In the genomic region with DNA sequence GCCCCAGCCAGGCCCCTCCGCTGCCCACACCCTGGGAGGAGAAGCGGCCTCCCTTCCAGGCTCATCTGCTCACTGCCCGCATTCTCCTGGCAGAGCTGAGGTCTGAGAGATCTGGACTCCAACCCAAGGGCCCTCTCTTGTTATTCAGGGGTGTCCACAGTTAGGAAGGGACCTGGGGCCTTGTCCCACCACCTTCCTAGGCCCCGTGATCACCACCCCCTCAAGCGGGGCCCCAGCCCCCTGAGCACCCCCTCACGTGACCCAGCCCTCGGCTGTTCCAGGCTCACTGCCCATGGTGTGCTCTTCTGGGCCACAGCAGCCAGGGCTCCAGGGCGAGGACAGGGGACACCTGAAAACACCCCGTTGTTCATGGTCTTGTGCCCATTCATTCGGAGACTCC, we compare ENCODE assay signal across 17 cellular contexts. TPM values are rescaled to one million over a fixed set of nuclear protein-coding genes. Genes with fewer than 3 reads are reported as not detected.
DNase-seq lines count a peak whose midpoint lies in the region; ATAC-seq, FAIRE-seq and TF ChIP-seq lines count a peak whose summit lies in the region.
"Had no signal": no experiment of that assay in that cellular context is flagged by ENCODE, and none has a peak within 500 bp of the region (broad histone marks: within the 10 kb centered on the region; RNA-seq: fewer than 3 reads in every experiment).

No MANE protein-coding gene starts in this region.

- H2BK120ac ChIP-seq in mesenchymal stem cell (ENCODE audit: low read depth, low read length): no peak overlapping the region

- TF ChIP-seq CTCF in breast epithelium (IDR thresholded peaks at IDR 0.05) (no peak), mammary epithelial cell (conservative IDR thresholded peaks at IDR 0.05 in 1 of 2, IDR thresholded peaks at IDR 0.05 in 1 of 2; ENCODE audit: extremely low read depth in 1 of 2, insufficient read depth in 1 of 2, low read depth in 1 of 2, low read length in 2 of 2) (no peak), VCaP (conservative IDR thresholded peaks at IDR 0.05) (no peak), tibial artery (IDR thresholded peaks at IDR 0.05) (no peak), foreskin fibroblast (IDR thresholded peaks at IDR 0.05; ENCODE audit: low read depth, low read length) (no peak)

- H4K91ac ChIP-seq in mesenchymal stem cell (ENCODE audit: low read length): peak overlapping the region; percentile 74

- no peak for TF ChIP-seq POLR2A in breast epithelium (IDR thresholded peaks at IDR 0.05)

- no peaks in the 10 kb centered on the region for H3K79me1 ChIP-seq in mesenchymal stem cell (replicated peaks; ENCODE audit: low read length, poor library complexity, severe bottlenecking)

- intact Hi-C loops in breast epithelium (cut with DNase I; ENCODE audit: low total_unique reads) (loop anchor here (10.0 kb wide), 1 partner anchor 585 kb away; no protein-coding TSS in a partner anchor), mammary epithelial cell (cut with micrococcal nuclease) (no loop called here), tibial artery (cut with DNase I; ENCODE audit: low total_unique reads) (no loop called here)

- H3K9me3 ChIP-seq in breast epithelium (no peaks in the 10 kb centered on the region), mammary epithelial cell (replicated peaks; ENCODE audit: insufficient read depth, low read length) (no peaks in the 10 kb centered on the region), mesenchymal stem cell (ENCODE audit: control insufficient read depth, low read length) (no peaks in the 10 kb centered on the region), tibial artery (no peaks in the 10 kb centered on the region)
- H3K9me3 ChIP-seq: ovary had no signal

- H3K4me1 ChIP-seq in breast epithelium: peaks cover 6 to 7% of the 10 kb centered on the region in 2 donors
- no peaks in the 10 kb centered on the region for H3K4me1 ChIP-seq in mammary epithelial cell (ENCODE audit: insufficient read depth, low read length)
- H3K4me1 ChIP-seq in mesenchymal stem cell (ENCODE audit: control insufficient read depth, insufficient read depth, low read depth, low read length): peaks cover 3% of the 10 kb centered on the region
- peaks cover 0 to 97% (median 80%) of the 10 kb centered on the region in 4 donors for H3K4me1 ChIP-seq in tibial artery

- H3K4me3 ChIP-seq in breast epithelium (no peak overlapping the region), mammary epithelial cell (replicated peaks in 1 of 3; ENCODE audit: insufficient read depth in 1 of 3, low read depth in 2 of 3, low read length in 3 of 3) (no peak overlapping the region), mesenchymal stem cell (ENCODE audit: insufficient read depth in 1 of 2, low read depth in 1 of 2, low read length in 2 of 2) (no peak overlapping the region), tibial artery (no peak overlapping the region), foreskin fibroblast (ENCODE audit: low read depth in 1 of 2, low read length in 2 of 2) (no peak overlapping the region)
- H3K4me3 ChIP-seq: ovary had no signal

- H3K27me3 ChIP-seq in breast epithelium (no peaks in the 10 kb centered on the region), mammary epithelial cell (ENCODE audit: insufficient read depth, low read length) (no peaks in the 10 kb centered on the region), mesenchymal stem cell (ENCODE audit: control insufficient read depth in 1 of 2, insufficient read depth in 1 of 2, low read length in 2 of 2) (peaks cover 0 to 15% of the 10 kb centered on the region in 2 experiments), tibial artery (no peaks in the 10 kb centered on the region)
- H3K27me3 ChIP-seq: ovary had no signal

- ATAC-seq in GM18517 (IDR thresholded peaks at IDR 0.05; ENCODE audit: unreplicated experiment): no peak
- ATAC-seq: CD8-positive, alpha-beta T cell had no signal

- no peaks in the 10 kb centered on the region for H4K20me1 ChIP-seq in mammary epithelial cell (ENCODE audit: insufficient read depth, low read length)

- WGBS in mammary epithelial cell (ENCODE audit: low coverage, missing lambda C conversion rate): 94% methylated on average over 3 of the region's 10 CpGs
- 90% methylated on average over 10 of the region's 10 CpGs for WGBS in mesenchymal stem cell

- no peak overlapping the region for H3K23ac ChIP-seq in mesenchymal stem cell (ENCODE audit: low read length in 2 of 2)

- BruUV-seq in mammary epithelial cell (replicated peaks; lab: Mats Ljungman, UMichigan): no TSS peak

- DNase-seq in breast epithelium (ENCODE audit: low spot score in 2 of 2) (no peak), mammary epithelial cell (no peak), mesenchymal stem cell (no peak), tibial artery (no peak), foreskin fibroblast (no peak), frontal cortex (ENCODE audit: low spot score in 2 of 2) (no peak)
- DNase-seq: activated B cell treated with CpG ODN at 0.5 μM for 24 hours; activated effector memory CD4-positive, alpha-beta T cell treated with Interleukin-2 at 50 U/mL for 16 hours; CD8-positive, alpha-beta T cell; effector memory CD4-positive, alpha-beta T cell; NCI-H446; NK-92 treated with Interleukin-12 subunit alpha and Interleukin-12 subunit beta, amount 100 ng/mL, for 24 hours; small intestine had no signal

- H3K9ac ChIP-seq in mammary epithelial cell (ENCODE audit: insufficient read depth, low read length): no peak overlapping the region
- no peak overlapping the region for H3K9ac ChIP-seq in mesenchymal stem cell (ENCODE audit: low read length)

- H3K18ac ChIP-seq in mesenchymal stem cell (ENCODE audit: low read depth in 1 of 2, low read length in 2 of 2): peak overlapping the region; percentile 40 to 77

- dilution Hi-C loops in mammary epithelial cell (cut with HindIII; ENCODE audit: low sequenced_read_pairs): no loop called here

- H3K36me3 ChIP-seq in breast epithelium: no peaks in the 10 kb centered on the region
- H3K36me3 ChIP-seq in mammary epithelial cell (ENCODE audit: insufficient read depth, low read length): no peaks in the 10 kb centered on the region
- H3K36me3 ChIP-seq in mesenchymal stem cell (ENCODE audit: control insufficient read depth in 1 of 2, insufficient read depth in 2 of 2, low read depth in 1 of 2, low read length in 2 of 2): no peaks in the 10 kb centered on the region
- H3K36me3 ChIP-seq in tibial artery: no peaks in the 10 kb centered on the region
- H3K36me3 ChIP-seq: ovary had no signal

- peak overlapping the region in 1 of 2 experiments; percentile 44 for H3K14ac ChIP-seq in mesenchymal stem cell (ENCODE audit: low read length in 2 of 2)

- in situ Hi-C loops in mammary epithelial cell (cut with MboI; ENCODE audit: low sequenced_read_pairs in 2 of 2): loop anchor here (5.0 kb wide), 2 partner anchors 208 to 212 kb away; no protein-coding TSS in a partner anchor

- H2BK15ac ChIP-seq in mesenchymal stem cell (ENCODE audit: low read depth, poor library complexity, severe bottlenecking): no peak overlapping the region

- H3K27ac ChIP-seq in breast epithelium: peak overlapping the region; percentile 80 to 87
- no peak overlapping the region for H3K27ac ChIP-seq in mammary epithelial cell (ENCODE audit: insufficient read depth, low read depth, low read length)
- H3K27ac ChIP-seq in VCaP: peak overlapping the region; percentile 94
- H3K27ac ChIP-seq in mesenchymal stem cell (ENCODE audit: low read length, poor library complexity, severe bottlenecking): no peak overlapping the region
- H3K27ac ChIP-seq in tibial artery: peak overlapping the region; percentile 67 to 69

- no peak overlapping the region for H3K4ac ChIP-seq in mesenchymal stem cell (ENCODE audit: low read depth in 1 of 2, low read length in 2 of 2)

- CTCF ChIA-PET in mammary epithelial cell (lab: Charles Lee; ENCODE audit: low non-redundant PET): no interaction called here

- peak overlapping the region in 1 of 2 experiments; percentile 3 for H2BK12ac ChIP-seq in mesenchymal stem cell (ENCODE audit: low read length in 2 of 2)

- FAIRE-seq in frontal cortex (lab: Jason Lieb, UNC): no peak
- FAIRE-seq: HTR-8/SVneo, small intestine had no signal

- no peaks in the 10 kb centered on the region for H3K79me2 ChIP-seq in mammary epithelial cell (ENCODE audit: insufficient read depth, low read length)

- H4K8ac ChIP-seq in mesenchymal stem cell (ENCODE audit: low read length): no peak overlapping the region

- no peak overlapping the region for H2BK5ac ChIP-seq in mesenchymal stem cell (ENCODE audit: low read depth, low read length, poor library complexity, severe bottlenecking)

- no peak overlapping the region for H3K4me2 ChIP-seq in mammary epithelial cell (ENCODE audit: insufficient read depth, low read depth, low read length)
- no peak overlapping the region for H3K4me2 ChIP-seq in mesenchymal stem cell (ENCODE audit: low read length, poor library complexity, severe bottlenecking)

- no peak overlapping the region for H2AK5ac ChIP-seq in mesenchymal stem cell (ENCODE audit: low read length, severe bottlenecking)

- H2AFZ ChIP-seq in mammary epithelial cell (ENCODE audit: low read depth, low read length): no peak overlapping the region
- H2AFZ ChIP-seq in mesenchymal stem cell (ENCODE audit: low read depth, low read length): no peak overlapping the region

RNA-seq across cellular contexts. Expression of a gene that starts 48.7 kb away (rescaled TPM):
- total RNA-seq in breast epithelium (10 to 100 TPM in 1 of 3 donors, 1 to 10 TPM in 2; 6.3 to 17.0 (median 9.9) TPM), mammary epithelial cell (1 to 10 TPM in 1 of 2 donors, under 1 TPM in 1; 0.50 to 2.9 TPM), frontal cortex (16.3 TPM)
- 1.5 TPM for polyA plus RNA-seq in mammary epithelial cell
- polyA minus RNA-seq in mammary epithelial cell: 0.36 TPM
- polyA plus RNA-seq in mesenchymal stem cell (2013, experiment 1 of 2): 2.0 TPM
- polyA plus RNA-seq in mesenchymal stem cell (2013, experiment 2 of 2): 1.8 TPM

Comparison
In these comparisons a context has a peak if more than half of its experiments do, and no peak if none do; other contexts are left out.
1. H3K27ac ChIP-seq: peak in breast epithelium (2 of 2), VCaP (single experiment) and tibial artery (2 of 2); none in mammary epithelial cell (single experiment) and mesenchymal stem cell (single experiment).